ENCODE assay signal across 39 cellular contexts in genomic region chr7:95321720-95322119, GRCh38. TPM values are rescaled to one million over a fixed set of nuclear protein-coding genes. Genes with fewer than 3 reads are reported as not detected.
"Had no signal": no experiment of that assay in that cellular context is flagged by ENCODE, and none has a peak within 500 bp of the region (broad histone marks: within the 10 kb centered on the region; RNA-seq: fewer than 3 reads in every experiment).

No MANE protein-coding gene starts in this region.

- ATAC-seq: activated naive CD4-positive, alpha-beta T cell treated with anti-CD3 and anti-CD28 coated beads, Interleukin-2, amount 50 U/mL, for 72 hours; activated naive CD8-positive, alpha-beta T cell treated with anti-CD3 and anti-CD28 coated beads, Interleukin-2, amount 50 U/mL, for 24 hours; activated T-cell treated with anti-CD3 and anti-CD28 coated beads, Interleukin-2, amount 50 U/mL, for 4 hours; activated T-cell treated with anti-CD3 and anti-CD28 coated beads, Interleukin-2, amount 50 U/mL, for 72 hours; activated T-helper 17 cell treated with anti-CD3 and anti-CD28 coated beads, Interleukin-2, amount 50 U/mL, for 72 hours; body of pancreas had no signal

- DNase-seq: activated effector memory CD4-positive, alpha-beta T cell treated with anti-CD3 and anti-CD28 coated beads, Interleukin-2, amount 50 U/mL, for 16 hours; activated effector memory CD4-positive, alpha-beta T cell treated with Interleukin-2 at 50 U/mL for 16 hours; activated gamma-delta T cell; activated gamma-delta T cell treated with Interleukin-2 at 50 U/mL for 16 hours; activated naive CD4-positive, alpha-beta T cell; activated naive CD4-positive, alpha-beta T cell treated with anti-CD3 and anti-CD28 coated beads for 36 hours; activated naive CD4-positive, alpha-beta T cell treated with anti-CD3 and anti-CD28 coated beads, Interleukin-2, amount 10 ng/mL, durations not matched to agents 7 days and 5 days; activated naive CD4-positive, alpha-beta T cell treated with anti-CD3 and anti-CD28 coated beads, Interleukin-2, amount 50 U/mL, for 16 hours; activated naive CD4-positive, alpha-beta T cell treated with Interleukin-2 at 50 U/mL for 16 hours; activated naive CD8-positive, alpha-beta T cell treated with anti-CD3 and anti-CD28 coated beads for 36 hours; activated naive CD8-positive, alpha-beta T cell treated with anti-CD3 and anti-CD28 coated beads, Interleukin-2, amount 10 ng/mL, durations not matched to agents 7 days and 5 days; activated naive CD8-positive, alpha-beta T cell treated with anti-CD3 and anti-CD28 coated beads, Interleukin-2, amount 50 U/mL, for 24 hours; activated T-cell treated with anti-CD3 and anti-CD28 coated beads for 4 hours; activated T-cell treated with anti-CD3 and anti-CD28 coated beads, Interleukin-2, amount 50 U/mL, for 1 hour; activated T-cell treated with anti-CD3 and anti-CD28 coated beads, Interleukin-2, amount 50 U/mL, for 24 hours; activated T-cell treated with anti-CD3 and anti-CD28 coated beads, Interleukin-2, amount 50 U/mL, for 4 hours; activated T-cell treated with anti-CD3 and anti-CD28 coated beads, Interleukin-2, amount 50 U/mL, for 48 hours; activated T-cell treated with anti-CD3 and anti-CD28 coated beads, Interleukin-2, amount 50 U/mL, for 72 hours; adrenal gland; amniotic stem cell; amygdala; anterior cingulate cortex; aorta; body of pancreas; caudate nucleus; central memory CD4-positive, alpha-beta T cell; cerebellar nuclear complex had no signal

- FAIRE-seq: astrocyte, bronchial epithelial cell had no signal

- H3K27ac ChIP-seq: adrenal gland, ascending aorta, body of pancreas, brain microvascular endothelial cell, breast epithelium, cardiac muscle cell had no signal

- H3K4me3 ChIP-seq: adrenal gland, ascending aorta, body of pancreas, breast epithelium, cardiac muscle cell had no signal

- H3K27me3 ChIP-seq: adrenal gland, ascending aorta, body of pancreas, brain microvascular endothelial cell had no signal

- H3K36me3 ChIP-seq: adrenal gland, ascending aorta, brain microvascular endothelial cell, breast epithelium, cardiac muscle cell had no signal

- H3K4me1 ChIP-seq: adrenal gland, ascending aorta, body of pancreas, breast epithelium had no signal

- H3K9me3 ChIP-seq: adrenal gland, ascending aorta, body of pancreas, breast epithelium had no signal

RNA-seq across cellular contexts. Expression of gene PON1, which starts 2.6 kb away (rescaled TPM):
- total RNA-seq: activated naive CD4-positive, alpha-beta T cell treated with anti-CD3 and anti-CD28 coated beads for 36 hours; activated naive CD4-positive, alpha-beta T cell treated with anti-CD3 and anti-CD28 coated beads, Interleukin-2, amount 50 U/mL, for 72 hours; activated naive CD8-positive, alpha-beta T cell treated with anti-CD3 and anti-CD28 coated beads for 36 hours; activated naive CD8-positive, alpha-beta T cell treated with anti-CD3 and anti-CD28 coated beads, Interleukin-2, amount 10 ng/mL, durations not matched to agents 7 days and 5 days; activated T-helper 1 cell treated with anti-CD3 and anti-CD28 coated beads, Interleukin-12 subunit alpha, Interleukin-12 subunit beta, Interleukin-2, Interleukin-4 antibody, amounts not matched to agents 30 ng/mL and 10 ng/mL and 1 ng/mL, durations not matched to agents 14 hours and 24 hours and 36 hours; activated T-helper 17 cell treated with anti-CD3 and anti-CD28 coated beads, Interleukin-2, amount 50 U/mL, for 72 hours; activated T-helper 2 cell treated with anti-CD3 and anti-CD28 coated beads, Interferon-gamma antibody, Interleukin-2, Interleukin-4, amounts not matched to agents 10 μg/mL and 5 μg/mL and 100 μg/mL, durations not matched to agents 14 hours and 24 hours and 36 hours; aorta; ascending aorta; bronchial epithelial cell; cardiac muscle cell; cardiac septum; cerebellum had no signal
- polyA plus RNA-seq: aorta had no signal
